8 cellular contexts compared by ENCODE assay signal in genomic region chr14:93333631-93334095, GRCh38. TPM values are rescaled to one million over a fixed set of nuclear protein-coding genes. Genes with fewer than 3 reads are reported as not detected.
DNase-seq lines count a peak whose midpoint lies in the region; ATAC-seq, FAIRE-seq and TF ChIP-seq lines count a peak whose summit lies in the region.

No MANE protein-coding gene starts in this region.

- no peak for FAIRE-seq in RCC 7860 (lab: Jason Lieb, UNC)

- no peaks in the 10 kb centered on the region for H3K36me3 ChIP-seq in mucosa of rectum (ENCODE audit: control insufficient read depth in 2 of 2, insufficient read depth in 2 of 2, low read length in 2 of 2)

- peak overlapping the region; percentile 68 to 77 for H3K9ac ChIP-seq in mucosa of rectum (ENCODE audit: low read depth in 1 of 2, low read length in 2 of 2)

- H3K27me3 ChIP-seq in AG04450 (ENCODE audit: control insufficient read depth, insufficient read depth, low read length) (no peaks in the 10 kb centered on the region), mucosa of rectum (ENCODE audit: control insufficient read depth in 2 of 2, insufficient read depth in 2 of 2, low read length in 2 of 2) (no peaks in the 10 kb centered on the region)

- DNase-seq in AG04450 (ENCODE audit: low read depth, low spot score) (no peak), cardiac fibroblast (ENCODE audit: low read depth in 2 of 2) (no peak), NAMALWA (ENCODE audit: low spot score) (no peak), NCI-H1436 treated with DMSO at 0.1 percent for 48 hours (lab: John Stamatoyannopoulos, UW) (no peak), RCC 7860 (ENCODE audit: low spot score) (no peak)
- DNase-seq in Jurkat, Clone E6-1 (ENCODE audit: low read depth, low spot score), result no peak

- POLR2A ChIA-PET in AG04450 (lab: Yijun Ruan, JAX), result no interaction called here

- CTCF ChIA-PET in AG04450 (lab: Charles Lee), result interaction anchor here (1.0 to 1.2 kb wide), 2 partner anchors 10 to 74 kb away, joined by 3 read pairs; no protein-coding TSS in a partner anchor

- no peak for ATAC-seq in HG03432 (IDR thresholded peaks at IDR 0.05; ENCODE audit: unreplicated experiment)

- peaks cover 18 to 31% of the 10 kb centered on the region in 2 donors for H3K4me1 ChIP-seq in mucosa of rectum (ENCODE audit: control insufficient read depth in 2 of 2, insufficient read depth in 2 of 2, low read length in 2 of 2)

- H3K4me3 ChIP-seq in AG04450 (ENCODE audit: low read depth, low read length) (peak overlapping the region; percentile 82), cardiac fibroblast (replicated peaks in 1 of 2; ENCODE audit: low read depth in 2 of 2, low read length in 2 of 2) (peak overlapping the region; percentile 66 to 73), mucosa of rectum (ENCODE audit: low read length in 2 of 2) (peak overlapping the region; percentile 85 to 90)
- H3K4me3 ChIP-seq in Jurkat, Clone E6-1 (ENCODE audit: low read length), result peak overlapping the region; percentile 81

- TF ChIP-seq CTCF in AG04450 (IDR thresholded peaks at IDR 0.05; ENCODE audit: low read depth, low read length) (no peak), cardiac fibroblast (IDR thresholded peaks at IDR 0.05; ENCODE audit: low read depth, low read length) (no peak)

- H3K27ac ChIP-seq in AG04450 (ENCODE audit: low read depth, low read length) (peak overlapping the region; percentile 80), mucosa of rectum (ENCODE audit: low read depth in 2 of 2, low read length in 2 of 2) (peak overlapping the region; percentile 97)

- peaks cover 3% of the 10 kb centered on the region; the same call in 1 of the 2 replicates for H3K9me3 ChIP-seq in AG04450 (ENCODE audit: control insufficient read depth, insufficient read depth, low read length)
- no peaks in the 10 kb centered on the region for H3K9me3 ChIP-seq in mucosa of rectum (ENCODE audit: control insufficient read depth in 2 of 2, low read length in 2 of 2)

RNA-seq across cellular contexts. Expression of gene BTBD7, which starts 0.8 kb away (rescaled TPM):
- 22.4 and 24.4 TPM in 2 replicates for polyA plus RNA-seq in AG04450 (2011; rRNA removed)
- 54.6 and 55.0 TPM in 2 replicates for polyA minus RNA-seq in AG04450 (2011; rRNA and poly(A)+ RNA removed)
- 5.2 TPM for polyA plus RNA-seq in Jurkat, Clone E6-1 (2012; ENCODE audit: insufficient read depth, insufficient read length)

RNA-seq across cellular contexts. Expression of gene COX8C, which starts 13.3 kb away (rescaled TPM):
- not detected in 2 replicates for polyA plus RNA-seq in AG04450 (2011; rRNA removed)
- polyA minus RNA-seq in AG04450 (2011; rRNA and poly(A)+ RNA removed), result not detected in 2 replicates
- polyA plus RNA-seq in Jurkat, Clone E6-1 (2012; ENCODE audit: insufficient read depth, insufficient read length), result not detected
